In genomic region chr3:127134887-127135240, GRCh38 we compare ENCODE assay signal across 14 cellular contexts. TPM values are rescaled to one million over a fixed set of nuclear protein-coding genes. Genes with fewer than 3 reads are reported as not detected.
DNase-seq lines count a peak whose midpoint lies in the region; ATAC-seq and TF ChIP-seq lines count a peak whose summit lies in the region.
"Had no signal": no experiment of that assay in that cellular context is flagged by ENCODE, and none has a peak within 500 bp of the region (broad histone marks: within the 10 kb centered on the region; RNA-seq: fewer than 3 reads in every experiment).

No MANE protein-coding gene starts in this region.

- H3K27ac ChIP-seq in A673 (ENCODE audit: low read depth, low read length, poor library complexity, severe bottlenecking) (no peak overlapping the region), PC-3 (ENCODE audit: low read length) (no peak overlapping the region), foreskin keratinocyte (no peak overlapping the region), parathyroid adenoma (no peak overlapping the region)

- TF ChIP-seq CTCF in A673 (conservative IDR thresholded peaks at IDR 0.05; ENCODE audit: low read depth, low read length) (no peak), PC-3 (conservative IDR thresholded peaks at IDR 0.05; ENCODE audit: low read depth, low read length) (no peak), foreskin keratinocyte (conservative IDR thresholded peaks at IDR 0.05) (no peak), parathyroid adenoma (IDR thresholded peaks at IDR 0.05) (no peak)

- POLR2A ChIA-PET in A673 (lab: Charles Lee; ENCODE audit: low non-redundant PET) (no interaction called here), PC-3 (lab: Charles Lee; ENCODE audit: unreplicated experiment) (no interaction called here)

- DNase-seq in A673 (ENCODE audit: low spot score) (no peak), PC-3 (no peak), foreskin keratinocyte (peak in 1 of 2 donors; percentile 22), NCI-H526 treated with DMSO at 0.1 percent for 48 hours (lab: John Stamatoyannopoulos, UW) (no peak), NCI-H226 (no peak)
- DNase-seq: activated effector memory CD4-positive, alpha-beta T cell treated with Interleukin-2 at 50 U/mL for 16 hours; effector memory CD4-positive, alpha-beta T cell; NCI-H1105; stimulated activated naive CD4-positive, alpha-beta T cell had no signal

- intact Hi-C loops in A673 (cut with micrococcal nuclease; ENCODE audit: unreplicated experiment), result no loop called here
- intact Hi-C loops in PC-3 (cut with micrococcal nuclease), result no loop called here

- H3K79me2 ChIP-seq in PC-3 (ENCODE audit: low read length) (no peaks in the 10 kb centered on the region), parathyroid adenoma (no peaks in the 10 kb centered on the region)

- H2AFZ ChIP-seq in PC-3 (ENCODE audit: low read length) (no peak overlapping the region), parathyroid adenoma (no peak overlapping the region)

- no peaks in the 10 kb centered on the region for H4K20me1 ChIP-seq in PC-3 (ENCODE audit: low read length)

- ATAC-seq in PC-3, result no peak
- ATAC-seq in foreskin keratinocyte, result peak; percentile 34
- no peak for ATAC-seq in GM18520 (IDR thresholded peaks at IDR 0.05; ENCODE audit: unreplicated experiment)
- no peak for ATAC-seq in HG02623 (IDR thresholded peaks at IDR 0.05; ENCODE audit: unreplicated experiment)

- H3K27me3 ChIP-seq in A673 (replicated peaks; ENCODE audit: insufficient read depth, low read depth, low read length, poor library complexity) (peaks cover 19% of the 10 kb centered on the region), PC-3 (ENCODE audit: low read length) (peaks cover 36% of the 10 kb centered on the region), foreskin keratinocyte (peaks cover 71% of the 10 kb centered on the region), parathyroid adenoma (ENCODE audit: control insufficient read depth, insufficient read depth, low read length) (no peaks in the 10 kb centered on the region)

- BruUV-seq in A673 (replicated peaks; lab: Mats Ljungman, UMichigan), result no TSS peak
- no TSS peak for BruUV-seq in PC-3 (replicated peaks; lab: Mats Ljungman, UMichigan)

- no peaks in the 10 kb centered on the region for H3K9me2 ChIP-seq in PC-3 (replicated peaks; ENCODE audit: low read length)

- H3K4me1 ChIP-seq in A673 (ENCODE audit: insufficient read depth, low read length, poor library complexity, severe bottlenecking) (peaks cover 8% of the 10 kb centered on the region), PC-3 (ENCODE audit: insufficient read depth, low read length) (no peaks in the 10 kb centered on the region), foreskin keratinocyte (no peaks in the 10 kb centered on the region), parathyroid adenoma (peaks cover 6% of the 10 kb centered on the region)

- H3K4me2 ChIP-seq in PC-3 (ENCODE audit: low read length) (peak overlapping the region; percentile 61), parathyroid adenoma (ENCODE audit: low read length) (peak overlapping the region; percentile 80)

- CTCF ChIA-PET in A673 (lab: Charles Lee) (no interaction called here), PC-3 (lab: Charles Lee) (no interaction called here)

- H3K36me3 ChIP-seq in A673 (ENCODE audit: insufficient read depth, low read length, poor library complexity, severe bottlenecking) (no peaks in the 10 kb centered on the region), PC-3 (ENCODE audit: low read depth, low read length) (no peaks in the 10 kb centered on the region), parathyroid adenoma (ENCODE audit: control insufficient read depth, insufficient read depth, low read length) (no peaks in the 10 kb centered on the region)

- H3K9me3 ChIP-seq in A673 (ENCODE audit: low read depth, low read length, poor library complexity, severe bottlenecking) (no peaks in the 10 kb centered on the region), PC-3 (ENCODE audit: low read length) (no peaks in the 10 kb centered on the region), parathyroid adenoma (ENCODE audit: control insufficient read depth, low read length) (no peaks in the 10 kb centered on the region)

- H3K9ac ChIP-seq in PC-3 (ENCODE audit: low read length), result no peak overlapping the region
- no peak overlapping the region for H3K9ac ChIP-seq in parathyroid adenoma

- H3F3A ChIP-seq in PC-3 (ENCODE audit: low read length, unreplicated experiment), result no peaks in the 10 kb centered on the region

- peak overlapping the region; percentile 37 for H3K4me3 ChIP-seq in A673 (ENCODE audit: low read depth, low read length, poor library complexity, severe bottlenecking)
- no peak overlapping the region for H3K4me3 ChIP-seq in PC-3 (ENCODE audit: low read length)
- no peak overlapping the region for H3K4me3 ChIP-seq in parathyroid adenoma (ENCODE audit: low read depth, low read length)

RNA-seq across cellular contexts. Expression of gene PRR23E, which starts 58.1 kb away (rescaled TPM):
- not detected in 2 replicates for total RNA-seq in A673 (2021)
- not detected in 2 replicates for total RNA-seq in PC-3 (2014; rRNA removed)
- total RNA-seq in foreskin keratinocyte, result not detected in 2 replicates
- not detected in 2 replicates for polyA plus RNA-seq in foreskin keratinocyte
- total RNA-seq: activated CD8-positive, alpha-beta memory T cell treated with anti-CD3 and anti-CD28 coated beads for 36 hours; renal cortical epithelial cell had no signal
